ENCODE assay signal across 8 cellular contexts in genomic region chr5:140114341-140115185, GRCh38. TPM values are rescaled to one million over a fixed set of nuclear protein-coding genes. Genes with fewer than 3 reads are reported as not detected.
A peak's percentile ranks its signal among the peaks of the same experiment; 100 is the strongest.
DNase-seq lines count a peak whose midpoint lies in the region; ATAC-seq and TF ChIP-seq lines count a peak whose summit lies in the region.

No MANE protein-coding gene starts in this region.

- H3K4me3 ChIP-seq in BJ (ENCODE audit: low read depth, low read length) = peak overlapping the region; percentile 88
- peak overlapping the region; percentile 91 for H3K4me3 ChIP-seq in PC-3 (ENCODE audit: low read length)
- peak overlapping the region; percentile 81 to 88 for H3K4me3 ChIP-seq in gastroesophageal sphincter
- H3K4me3 ChIP-seq in neuronal stem cell (ENCODE audit: low read length in 2 of 2) = peak overlapping the region; percentile 81 to 86

- ATAC-seq in GM18909 (IDR thresholded peaks at IDR 0.05; ENCODE audit: poor library complexity, unreplicated experiment) (peak; percentile 41), HG03175 (IDR thresholded peaks at IDR 0.05; ENCODE audit: unreplicated experiment) (peak; percentile 33), PC-3 (peak; percentile 62), gastroesophageal sphincter (peak; percentile 72)

- H3K9me3 ChIP-seq in PC-3 (ENCODE audit: low read length) = no peaks in the 10 kb centered on the region
- H3K9me3 ChIP-seq in gastroesophageal sphincter = no peaks in the 10 kb centered on the region
- no peaks in the 10 kb centered on the region for H3K9me3 ChIP-seq in neuronal stem cell (replicated peaks in 1 of 2; ENCODE audit: control insufficient read depth in 2 of 2, insufficient read depth in 1 of 2, low read depth in 1 of 2, low read length in 2 of 2)

- H3K4me2 ChIP-seq in PC-3 (ENCODE audit: low read length) (peak overlapping the region; percentile 99), neuronal stem cell (ENCODE audit: insufficient read depth, low read length, poor library complexity, severe bottlenecking) (peak overlapping the region; percentile 97)

- H4K91ac ChIP-seq in neuronal stem cell (ENCODE audit: low read depth, low read length, poor library complexity) = no peak overlapping the region

- H3K9me2 ChIP-seq in PC-3 (replicated peaks; ENCODE audit: low read length) = no peaks in the 10 kb centered on the region

- 4% methylated on average over 9 to 14 of the region's 65 CpGs for WGBS in gastroesophageal sphincter (ENCODE audit: low coverage in 1 of 2), 2 donors
- no CpG with 5 or more reads among the region's 65 CpGs for WGBS in neuronal stem cell (ENCODE audit: extremely low coverage in 2 of 2, insufficient read length in 2 of 2, insufficient replicate concordance in 1 of 2), 2 donors

- H2BK120ac ChIP-seq in neuronal stem cell (ENCODE audit: low read depth, low read length) = no peak overlapping the region

- intact Hi-C loops in PC-3 (cut with micrococcal nuclease) = no loop called here

- peaks cover 40% of the 10 kb centered on the region for H3K4me1 ChIP-seq in PC-3 (ENCODE audit: insufficient read depth, low read length)
- H3K4me1 ChIP-seq in gastroesophageal sphincter = peaks cover 2 to 90% (median 30%) of the 10 kb centered on the region in 3 donors
- peaks cover 8 to 13% of the 10 kb centered on the region in 2 donors for H3K4me1 ChIP-seq in neuronal stem cell (ENCODE audit: control insufficient read depth in 2 of 2, insufficient read depth in 1 of 2, low read depth in 1 of 2, low read length in 2 of 2)

- H2BK12ac ChIP-seq in neuronal stem cell (ENCODE audit: low read length) = peak overlapping the region; percentile 73

- no peak overlapping the region for H2BK5ac ChIP-seq in neuronal stem cell (ENCODE audit: low read length)

- peak overlapping the region; percentile 61 for H2AK5ac ChIP-seq in neuronal stem cell (ENCODE audit: low read depth, low read length)

- H3K14ac ChIP-seq in neuronal stem cell (ENCODE audit: low read length) = no peak overlapping the region

- no peak for TF ChIP-seq CTCF in BJ (IDR thresholded peaks at IDR 0.05; ENCODE audit: insufficient read depth, low read depth, low read length)
- TF ChIP-seq CTCF in PC-3 (conservative IDR thresholded peaks at IDR 0.05; ENCODE audit: low read depth, low read length) = no peak
- TF ChIP-seq CTCF in gastroesophageal sphincter (IDR thresholded peaks at IDR 0.05) = no peak

- DNase-seq in BJ (ENCODE audit: low read depth) (no peak), PC-3 (peak; percentile 62), neuronal stem cell (ENCODE audit: low spot score) (peak; percentile 48), middle frontal gyrus (ENCODE audit: extremely low spot score, low spot score) (no peak)
- peak; percentile 11 for DNase-seq in activated gamma-delta T cell treated with anti-CD3 and anti-CD28 coated beads, Interleukin-2, amount 50 U/mL, for 16 hours (ENCODE audit: low read depth)

- H3K9ac ChIP-seq in PC-3 (ENCODE audit: low read length) = peak overlapping the region; percentile 81
- peak overlapping the region; percentile 86 for H3K9ac ChIP-seq in neuronal stem cell (ENCODE audit: low read depth, low read length, poor library complexity)

- no peak overlapping the region for H3K4ac ChIP-seq in neuronal stem cell (ENCODE audit: low read length)

- H2AFZ ChIP-seq in PC-3 (ENCODE audit: low read length) (peak overlapping the region; percentile 80), neuronal stem cell (ENCODE audit: low read length) (peak overlapping the region; percentile 97)

- H3K23ac ChIP-seq in neuronal stem cell (ENCODE audit: low read depth, low read length, poor library complexity) = peak overlapping the region; percentile 37

- CTCF ChIA-PET in BJ (lab: Yijun Ruan, JAX) (interaction anchor here (0.8 to 12.5 kb wide), 6 partner anchors 10 to 51 kb away, joined by 3 to 118 read pairs (median 4); no protein-coding TSS in a partner anchor), PC-3 (lab: Charles Lee) (interaction anchor here (0.6 to 1.2 kb wide), 2 partner anchors 17 to 39 kb away, joined by 3 to 4 read pairs; no protein-coding TSS in a partner anchor)

- H3F3A ChIP-seq in PC-3 (ENCODE audit: low read length, unreplicated experiment) = no peaks in the 10 kb centered on the region

- TF ChIP-seq POLR2A in gastroesophageal sphincter (IDR thresholded peaks at IDR 0.05) = peak; percentile 33 to 37

- no peak for TF ChIP-seq EP300 in gastroesophageal sphincter (IDR thresholded peaks at IDR 0.05)

- no TSS peak for BruUV-seq in PC-3 (replicated peaks; lab: Mats Ljungman, UMichigan)

- peak overlapping the region; percentile 49 for H2BK15ac ChIP-seq in neuronal stem cell (ENCODE audit: low read length)

- H3K79me1 ChIP-seq in neuronal stem cell (ENCODE audit: low read depth, low read length) = peaks cover 3% of the 10 kb centered on the region

- H3K36me3 ChIP-seq in BJ (ENCODE audit: control insufficient read depth, insufficient read depth, low read length) (peaks cover 3% of the 10 kb centered on the region; the same call in 1 of the 2 replicates), PC-3 (ENCODE audit: low read depth, low read length) (no peaks in the 10 kb centered on the region), gastroesophageal sphincter (no peaks in the 10 kb centered on the region), neuronal stem cell (replicated peaks in 1 of 2; ENCODE audit: control insufficient read depth in 2 of 2, insufficient read depth in 2 of 2, low read length in 2 of 2) (no peaks in the 10 kb centered on the region)

- peak overlapping the region; percentile 72 for H4K8ac ChIP-seq in neuronal stem cell (ENCODE audit: low read depth, low read length)

- H3K27me3 ChIP-seq in BJ (ENCODE audit: control insufficient read depth, insufficient read depth, low read length) (no peaks in the 10 kb centered on the region), PC-3 (ENCODE audit: low read length) (no peaks in the 10 kb centered on the region), gastroesophageal sphincter (no peaks in the 10 kb centered on the region), neuronal stem cell (ENCODE audit: control insufficient read depth in 3 of 3, insufficient read depth in 3 of 3, low read depth in 1 of 3, low read length in 3 of 3) (peaks cover 28 to 42% (median 41%) of the 10 kb centered on the region in 3 experiments)

- peak overlapping the region; percentile 52 for H3K27ac ChIP-seq in PC-3 (ENCODE audit: low read length)
- H3K27ac ChIP-seq in gastroesophageal sphincter = peak overlapping the region; percentile 82 to 96 (median 93)
- H3K27ac ChIP-seq in neuronal stem cell (replicated peaks; ENCODE audit: low read length) = no peak overlapping the region

- POLR2A ChIA-PET in BJ (lab: Charles Lee) = no interaction called here
- POLR2A ChIA-PET in PC-3 (lab: Charles Lee; ENCODE audit: unreplicated experiment) = no interaction called here

- peaks cover 17% of the 10 kb centered on the region for H4K20me1 ChIP-seq in PC-3 (ENCODE audit: low read length)

- H3K18ac ChIP-seq in neuronal stem cell (ENCODE audit: low read length) = peak overlapping the region; percentile 97

- peaks cover 87% of the 10 kb centered on the region for H3K79me2 ChIP-seq in PC-3 (ENCODE audit: low read length)

RNA-seq across cellular contexts. Expression of gene PURA, which starts 0.7 kb away (rescaled TPM):
- polyA plus RNA-seq in BJ (2011; rRNA removed) = 5.2 and 6.7 TPM in 2 replicates
- 11.7 and 17.6 TPM in 2 replicates for polyA minus RNA-seq in BJ (2011; rRNA and poly(A)+ RNA removed)
- total RNA-seq in PC-3 (2014; rRNA removed) (7.3 and 8.5 TPM in 2 replicates), gastroesophageal sphincter (10 to 100 TPM; 38.0 to 61.0 (median 49.1) TPM)
- 1.3 TPM for polyA plus RNA-seq in neuronal stem cell (2013, experiment 1 of 2)
- polyA plus RNA-seq in neuronal stem cell (2013, experiment 2 of 2) = 1.6 TPM

RNA-seq across cellular contexts. Expression of gene IGIP, which starts 11.2 kb away (rescaled TPM):
- 1.5 and 3.8 TPM in 2 replicates for polyA plus RNA-seq in BJ (2011; rRNA removed)
- 7.1 and 9.0 TPM in 2 replicates for polyA minus RNA-seq in BJ (2011; rRNA and poly(A)+ RNA removed)
- 1.3 and 2.1 TPM in 2 replicates for total RNA-seq in PC-3 (2014; rRNA removed)
- total RNA-seq in gastroesophageal sphincter = 10 to 100 TPM; 26.0 to 36.6 (median 28.7) TPM
- 0.47 TPM for polyA plus RNA-seq in neuronal stem cell (2013, experiment 1 of 2)
- 0.42 TPM for polyA plus RNA-seq in neuronal stem cell (2013, experiment 2 of 2)

Comparison
In these comparisons a context has a peak if more than half of its experiments do, and no peak if none do; other contexts are left out.
1. DNase-seq: peak in PC-3 (single experiment), activated gamma-delta T cell treated with anti-CD3 and anti-CD28 coated beads, Interleukin-2, amount 50 U/mL, for 16 hours (single experiment) and neuronal stem cell (single experiment); none in BJ (single experiment) and middle frontal gyrus (single experiment).
2. Peak in every context shown above with its lines, with median percentiles within 50 percentile points of each other: H3K4me3 ChIP-seq and ATAC-seq.